ENCODE assay signal across 7 cellular contexts in the genomic region with DNA sequence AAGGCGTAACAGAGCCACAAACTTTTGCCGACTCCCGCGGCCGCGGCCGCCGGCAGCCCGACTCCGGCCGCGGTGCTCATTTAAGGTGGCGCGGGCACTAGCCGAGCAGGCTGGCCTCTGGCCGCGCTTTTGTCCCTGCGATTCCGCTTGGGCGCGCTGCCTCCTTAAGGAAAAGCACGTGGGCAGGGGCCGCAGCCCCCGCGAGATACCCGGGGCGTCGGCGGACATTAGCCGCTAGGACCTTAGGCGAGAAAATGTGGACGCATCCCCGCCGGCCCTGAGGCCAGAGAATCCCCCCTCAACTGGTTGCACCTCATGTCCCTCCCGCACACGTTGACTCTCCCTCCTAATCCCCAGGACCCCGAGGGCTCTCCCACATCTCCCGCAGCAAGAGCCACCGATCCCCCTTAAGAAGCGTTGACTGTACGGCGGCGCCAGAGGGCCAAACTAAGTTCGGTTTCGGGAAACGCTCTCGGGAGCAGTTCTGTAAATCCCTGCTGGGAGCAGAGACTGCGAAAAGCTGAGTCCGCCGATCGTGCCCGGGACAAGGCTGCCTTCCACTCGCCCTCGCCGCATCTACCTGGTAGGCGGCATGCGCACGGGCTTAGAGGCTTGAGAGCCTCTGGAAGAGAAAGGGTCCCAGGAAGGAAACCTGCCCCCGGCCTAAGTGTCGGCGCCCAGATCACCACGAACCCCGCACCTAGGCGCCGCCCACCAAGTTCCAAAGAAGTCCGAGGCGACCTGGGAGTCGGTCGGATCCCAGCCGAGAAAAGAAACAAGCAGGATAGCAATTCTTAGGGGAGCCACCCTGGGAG. TPM values are rescaled to one million over a fixed set of nuclear protein-coding genes. Genes with fewer than 3 reads are reported as not detected.
DNase-seq lines count a peak whose midpoint lies in the region; ATAC-seq and FAIRE-seq lines count a peak whose summit lies in the region.

No MANE protein-coding gene starts in this region.

- DNase-seq in GM18507 (ENCODE audit: extremely low spot score, insufficient read length, low read depth) (peak; percentile 48), NCI-H460 (ENCODE audit: extremely low read depth, low read depth) (peak; percentile 89), dermis microvascular lymphatic vessel endothelial cell (ENCODE audit: low read depth in 2 of 2) (peak; percentile 85 to 94), left lobe of liver (ENCODE audit: low spot score) (peak; percentile 94)
- DNase-seq in activated CD4-positive, alpha-beta T cell treated with anti-CD3 and anti-CD28 coated beads, Interleukin-2, amount 10 ng/mL, durations not matched to agents 24 days and 14 days = peak; percentile 85
- DNase-seq in stimulated activated CD4-positive, alpha-beta T cell treated with anti-CD3 and anti-CD28 coated beads, Interleukin-2, amount 100 ng/mL, for 24 hours = peak; percentile 76 to 79

- H3K4me3 Mint-ChIP-seq in activated CD4-positive, alpha-beta T cell treated with anti-CD3 and anti-CD28 coated beads, Interleukin-2, amount 10 ng/mL, durations not matched to agents 24 days and 14 days = peak overlapping the region; percentile 91

- H3K27ac Mint-ChIP-seq in activated CD4-positive, alpha-beta T cell treated with anti-CD3 and anti-CD28 coated beads, Interleukin-2, amount 10 ng/mL, durations not matched to agents 24 days and 14 days = peak overlapping the region; percentile 75

- H3K36me3 Mint-ChIP-seq in activated CD4-positive, alpha-beta T cell treated with anti-CD3 and anti-CD28 coated beads, Interleukin-2, amount 10 ng/mL, durations not matched to agents 24 days and 14 days (ENCODE audit: low read depth) = peaks cover 2% of the 10 kb centered on the region

- ATAC-seq in HG03103 (IDR thresholded peaks at IDR 0.05; ENCODE audit: low read depth, unreplicated experiment) (peak; percentile 32), left lobe of liver (peak; percentile 71)

- peaks cover 7% of the 10 kb centered on the region for H3K9me3 Mint-ChIP-seq in activated CD4-positive, alpha-beta T cell treated with anti-CD3 and anti-CD28 coated beads, Interleukin-2, amount 10 ng/mL, durations not matched to agents 24 days and 14 days

- peaks cover 15% of the 10 kb centered on the region for H3K4me1 Mint-ChIP-seq in activated CD4-positive, alpha-beta T cell treated with anti-CD3 and anti-CD28 coated beads, Interleukin-2, amount 10 ng/mL, durations not matched to agents 24 days and 14 days

- peaks cover 56% of the 10 kb centered on the region for H3K27me3 Mint-ChIP-seq in activated CD4-positive, alpha-beta T cell treated with anti-CD3 and anti-CD28 coated beads, Interleukin-2, amount 10 ng/mL, durations not matched to agents 24 days and 14 days

- intact Hi-C loops in activated CD4-positive, alpha-beta T cell treated with anti-CD3 and anti-CD28 coated beads, Interleukin-2, amount 10 ng/mL, durations not matched to agents 24 days and 14 days (cut with micrococcal nuclease) = loop anchor here (1.0 kb wide), 1 partner anchor 12 kb away; no protein-coding TSS in a partner anchor

- FAIRE-seq in GM18507 (lab: Jason Lieb, UNC) = peak; percentile 60

RNA-seq across cellular contexts. Expression of a gene that starts 1.8 kb away (rescaled TPM):
- total RNA-seq in NCI-H460 (2014; rRNA removed; shearing (Covaris generic)) = 13.4 and 13.7 TPM in 2 replicates
- 7.7 and 14.9 TPM in 2 replicates for polyA plus RNA-seq in NCI-H460 (2014; cell fraction: nucleus; rRNA removed)
- total RNA-seq in activated CD4-positive, alpha-beta T cell treated with anti-CD3 and anti-CD28 coated beads, Interleukin-2, amount 10 ng/mL, durations not matched to agents 24 days and 14 days = 0.07 TPM in 1 of 2 replicates, not detected in the other
- total RNA-seq in dermis microvascular lymphatic vessel endothelial cell (0.26 and 0.76 TPM in 2 replicates), left lobe of liver (5.8 TPM)

Comparison
In these comparisons a context has a peak if more than half of its experiments do, and no peak if none do; other contexts are left out.
1. Peak in every context shown above with its lines: DNase-seq and ATAC-seq.